In the genomic region with DNA sequence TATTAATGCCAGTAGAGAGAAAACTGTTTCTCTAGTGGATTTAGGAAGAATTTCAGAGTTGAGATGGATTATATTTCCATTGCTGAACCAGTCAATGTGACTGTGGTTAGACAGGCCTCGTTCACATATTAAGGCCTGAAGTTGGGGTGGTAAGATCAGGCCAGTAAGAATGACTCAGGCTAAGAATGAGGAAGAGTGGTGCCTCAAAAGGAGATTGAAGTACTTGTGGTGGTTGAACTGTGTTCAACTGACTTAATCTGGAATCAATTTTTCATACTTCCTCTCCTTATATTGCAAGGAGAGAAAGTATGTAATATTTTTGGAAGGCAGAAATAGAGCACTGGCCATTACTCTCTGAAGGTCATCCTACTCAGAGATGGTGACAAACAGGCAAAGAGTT, we compare ENCODE assay signal across 14 cellular contexts. TPM values are rescaled to one million over a fixed set of nuclear protein-coding genes. Genes with fewer than 3 reads are reported as not detected.
A peak's percentile ranks its signal among the peaks of the same experiment; 100 is the strongest.
DNase-seq lines count a peak whose midpoint lies in the region; ATAC-seq and TF ChIP-seq lines count a peak whose summit lies in the region.
"Had no signal": no experiment of that assay in that cellular context is flagged by ENCODE, and none has a peak within 500 bp of the region (broad histone marks: within the 10 kb centered on the region; RNA-seq: fewer than 3 reads in every experiment).

No MANE protein-coding gene starts in this region.

- no peaks in the 10 kb centered on the region for H3K27me3 Mint-ChIP-seq in naive thymus-derived CD4-positive, alpha-beta T cell

- intact Hi-C loops in naive thymus-derived CD4-positive, alpha-beta T cell (cut with micrococcal nuclease), result no loop called here
- intact Hi-C loops in posterior cingulate gyrus (cut with DNase I), result no loop called here

- no peak overlapping the region for H3K4me3 Mint-ChIP-seq in naive thymus-derived CD4-positive, alpha-beta T cell

- H3K4me1 ChIP-seq in naive thymus-derived CD4-positive, alpha-beta T cell (ENCODE audit: control insufficient read depth in 2 of 2, insufficient read depth in 2 of 2, low read length in 2 of 2), result no peaks in the 10 kb centered on the region
- H3K4me1 ChIP-seq: gastroesophageal sphincter, left ventricle myocardium inferior had no signal

- no peaks in the 10 kb centered on the region for H3K27me3 ChIP-seq in naive thymus-derived CD4-positive, alpha-beta T cell (ENCODE audit: control insufficient read depth in 2 of 2, insufficient read depth in 2 of 2, low read length in 2 of 2)
- H3K27me3 ChIP-seq: gastroesophageal sphincter had no signal

- peak; percentile 84 for ATAC-seq in naive thymus-derived CD4-positive, alpha-beta T cell
- no peak for ATAC-seq in GM21390 (IDR thresholded peaks at IDR 0.05; ENCODE audit: unreplicated experiment)
- ATAC-seq: gastroesophageal sphincter had no signal

- CTCF ChIA-PET in naive thymus-derived CD4-positive, alpha-beta T cell (lab: Charles Lee), result no interaction called here

- H3K36me3 Mint-ChIP-seq in naive thymus-derived CD4-positive, alpha-beta T cell, result peaks cover 0 to 5% (median 0%) of the 10 kb centered on the region in 5 donors

- H3K4me1 Mint-ChIP-seq in naive thymus-derived CD4-positive, alpha-beta T cell, result peaks cover 0 to 2% (median 0%) of the 10 kb centered on the region in 7 donors

- no peak overlapping the region for H3K27ac ChIP-seq in naive thymus-derived CD4-positive, alpha-beta T cell (ENCODE audit: low read depth, low read length)
- H3K27ac ChIP-seq: C4-2B, gastroesophageal sphincter, left ventricle myocardium inferior had no signal

- POLR2A ChIA-PET in naive thymus-derived CD4-positive, alpha-beta T cell (lab: Charles Lee), result no interaction called here

- H3K27ac Mint-ChIP-seq in naive thymus-derived CD4-positive, alpha-beta T cell, result no peak overlapping the region

- no peak for TF ChIP-seq CTCF in choroid plexus epithelial cell (conservative IDR thresholded peaks at IDR 0.05; ENCODE audit: low read depth, low read length)

- no peaks in the 10 kb centered on the region for H3K36me3 ChIP-seq in naive thymus-derived CD4-positive, alpha-beta T cell (ENCODE audit: control insufficient read depth in 2 of 3, insufficient read depth in 3 of 3, low read length in 3 of 3)
- H3K36me3 ChIP-seq: gastroesophageal sphincter, left ventricle myocardium inferior had no signal

- peaks cover 0 to 4% (median 0%) of the 10 kb centered on the region in 3 experiments for H3K9me3 ChIP-seq in naive thymus-derived CD4-positive, alpha-beta T cell (ENCODE audit: control insufficient read depth in 2 of 3, low read length in 3 of 3)

- peaks cover 0 to 26% (median 8%) of the 10 kb centered on the region in 11 donors for H3K9me3 Mint-ChIP-seq in naive thymus-derived CD4-positive, alpha-beta T cell

- H3K4me3 ChIP-seq in choroid plexus epithelial cell (ENCODE audit: low read depth, low read length), result no peak overlapping the region
- no peak overlapping the region for H3K4me3 ChIP-seq in naive thymus-derived CD4-positive, alpha-beta T cell (ENCODE audit: low read length)
- H3K4me3 ChIP-seq: gastroesophageal sphincter, left ventricle myocardium inferior had no signal

- peak; percentile 5 for DNase-seq in GF-D8 (lab: John Stamatoyannopoulos, UW)
- peak; percentile 91 to 96 for DNase-seq in NOMO-1 (lab: John Stamatoyannopoulos, UW; ENCODE audit: unreplicated experiment in 2 of 2)
- peak; percentile 42 for DNase-seq in choroid plexus epithelial cell (ENCODE audit: low read depth)
- DNase-seq in naive thymus-derived CD4-positive, alpha-beta T cell, result no peak
- no peak for DNase-seq in cerebellar nuclear complex (lab: John Stamatoyannopoulos, UW)
- DNase-seq in posterior cingulate gyrus, result no peak
- DNase-seq in central memory CD4-positive, alpha-beta T cell, result no peak
- DNase-seq: activated effector memory CD4-positive, alpha-beta T cell treated with Interleukin-2 at 50 U/mL for 16 hours; caudate nucleus; left ventricle myocardium inferior; NCI-H1930 had no signal

RNA-seq across cellular contexts. Expression of a gene that starts 37.8 kb away (rescaled TPM):
- 100 to 1,000 TPM; 113 to 181 (median 144) TPM for total RNA-seq in naive thymus-derived CD4-positive, alpha-beta T cell
- 100 to 1,000 TPM in 1 of 2 donors, 10 to 100 TPM in 1; 92.7 to 124 TPM for polyA plus RNA-seq in naive thymus-derived CD4-positive, alpha-beta T cell

Comparison
In these comparisons a context has a peak if more than half of its experiments do, and no peak if none do; other contexts are left out.
1. DNase-seq: peak in GF-D8 (single experiment), NOMO-1 (2 of 2) and choroid plexus epithelial cell (single experiment); none in naive thymus-derived CD4-positive, alpha-beta T cell (0 of 9), cerebellar nuclear complex (0 of 2), posterior cingulate gyrus (0 of 10) and central memory CD4-positive, alpha-beta T cell (single experiment).